25 cellular contexts compared by ENCODE assay signal in the genomic region with DNA sequence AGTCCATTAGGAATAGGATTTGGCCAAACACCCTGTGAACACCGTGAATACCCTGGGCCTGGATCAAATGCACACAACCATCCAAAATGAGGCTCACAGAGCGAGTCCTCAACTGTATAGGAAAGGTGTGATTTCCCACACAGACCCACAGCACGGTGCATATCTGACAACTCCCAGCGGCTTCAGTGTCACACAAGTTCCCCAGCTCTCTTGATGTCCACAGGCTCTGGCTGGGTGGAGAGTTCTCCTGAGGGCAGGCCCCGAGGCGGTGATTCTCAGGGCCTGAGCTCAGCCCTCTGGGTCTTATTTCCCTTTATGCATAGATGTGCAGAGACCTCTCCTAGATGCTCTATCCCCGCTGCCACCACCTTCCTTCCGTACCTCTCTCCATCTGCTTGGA.
"Had no signal": no experiment of that assay in that cellular context is flagged by ENCODE, and none has a peak within 500 bp of the region (broad histone marks: within the 10 kb centered on the region; RNA-seq: fewer than 3 reads in every experiment).

No MANE protein-coding gene starts in this region.

- H3K27ac Mint-ChIP-seq: activated naive CD4-positive, alpha-beta T cell treated with anti-CD3 and anti-CD28 coated beads, Interleukin-2, amount 50 U/mL, for 72 hours; activated T-cell treated with anti-CD3 and anti-CD28 coated beads, Interleukin-2, amount 50 U/mL, for 24 hours; activated T-helper 2 cell treated with anti-CD3 and anti-CD28 coated beads, Interferon-gamma antibody, Interleukin-2, Interleukin-4, amounts not matched to agents 10 μg/mL and 5 μg/mL and 100 μg/mL, durations not matched to agents 14 hours and 24 hours and 36 hours; natural killer cell treated with Interleukin-12 subunit alpha and Interleukin-12 subunit beta and Interleukin-15 and Interleukin-18, amount 100 ng/mL, for 72 hours; T-helper 1 cell treated with Interleukin-12 subunit alpha and Interleukin-12 subunit beta and Interleukin-4 antibody, amounts not matched to agents 30 μg/mL and 1 μg/mL, for 36 hours had no signal

- H3K27ac ChIP-seq: right lobe of liver, testis, WERI-Rb-1 had no signal

- H3K9me3 Mint-ChIP-seq: activated naive CD4-positive, alpha-beta T cell treated with anti-CD3 and anti-CD28 coated beads, Interleukin-2, amount 50 U/mL, for 72 hours; activated T-cell treated with anti-CD3 and anti-CD28 coated beads, Interleukin-2, amount 50 U/mL, for 24 hours; activated T-helper 2 cell treated with anti-CD3 and anti-CD28 coated beads, Interferon-gamma antibody, Interleukin-2, Interleukin-4, amounts not matched to agents 10 μg/mL and 5 μg/mL and 100 μg/mL, durations not matched to agents 14 hours and 24 hours and 36 hours; natural killer cell treated with Interleukin-12 subunit alpha and Interleukin-12 subunit beta and Interleukin-15 and Interleukin-18, amount 100 ng/mL, for 72 hours; T-helper 1 cell treated with Interleukin-12 subunit alpha and Interleukin-12 subunit beta and Interleukin-4 antibody, amounts not matched to agents 30 μg/mL and 1 μg/mL, for 36 hours had no signal

- H3K4me3 ChIP-seq: breast epithelium, lower lobe of right lung, right lobe of liver, testis, upper lobe of left lung had no signal

- H3K4me3 Mint-ChIP-seq: activated T-cell treated with anti-CD3 and anti-CD28 coated beads, Interleukin-2, amount 50 U/mL, for 24 hours; natural killer cell treated with Interleukin-12 subunit alpha and Interleukin-12 subunit beta and Interleukin-15 and Interleukin-18, amount 100 ng/mL, for 72 hours; T-helper 1 cell treated with Interleukin-12 subunit alpha and Interleukin-12 subunit beta and Interleukin-4 antibody, amounts not matched to agents 30 μg/mL and 1 μg/mL, for 36 hours had no signal

- DNase-seq: activated CD4-positive, alpha-beta T cell treated with anti-CD3 and anti-CD28 coated beads for 48 hours; activated CD4-positive, alpha-beta T cell treated with anti-CD3 and anti-CD28 coated beads, Interleukin-2, amount 50 U/mL, for 48 hours; activated CD8-positive, alpha-beta memory T cell treated with anti-CD3 and anti-CD28 coated beads, Interleukin-2, amount 50 U/mL, for 4 hours; activated naive CD4-positive, alpha-beta T cell; activated T-cell treated with anti-CD3 and anti-CD28 coated beads, Interleukin-2, amount 50 U/mL, for 24 hours; central memory CD4-positive, alpha-beta T cell; dermis blood vessel endothelial cell; effector CD4-positive, alpha-beta T cell; head of caudate nucleus; mesenchymal stem cell; stimulated activated CD4-positive, alpha-beta T cell treated with anti-CD3 and anti-CD28 coated beads, Interleukin-2, amount 100 ng/mL, for 48 hours; stimulated activated naive CD4-positive, alpha-beta T cell treated with Interleukin-2 at 50 U/mL for 16 hours; SW 1271; T-helper 9 cell; testis; WERI-Rb-1 had no signal

- H3K4me1 ChIP-seq: breast epithelium, testis had no signal

- ATAC-seq: activated CD4-positive, CD25-positive, alpha-beta regulatory T cell treated with anti-CD3 and anti-CD28 coated beads, Interleukin-2, amount 50 U/mL, for 24 hours; activated naive CD4-positive, alpha-beta T cell treated with anti-CD3 and anti-CD28 coated beads, Interleukin-2, amount 50 U/mL, for 72 hours; lower lobe of right lung; natural killer cell treated with Interleukin-12 subunit alpha and Interleukin-12 subunit beta and Interleukin-15 and Interleukin-18, amount 100 ng/mL, for 72 hours; right lobe of liver had no signal

- H3K36me3 Mint-ChIP-seq: activated naive CD4-positive, alpha-beta T cell treated with anti-CD3 and anti-CD28 coated beads, Interleukin-2, amount 50 U/mL, for 72 hours; natural killer cell treated with Interleukin-12 subunit alpha and Interleukin-12 subunit beta and Interleukin-15 and Interleukin-18, amount 100 ng/mL, for 72 hours had no signal

- H3K9me3 ChIP-seq: breast epithelium, lower lobe of right lung, right lobe of liver, testis, upper lobe of left lung had no signal

- H3K27me3 ChIP-seq: breast epithelium, right lobe of liver, testis, upper lobe of left lung had no signal

- H3K27me3 Mint-ChIP-seq: activated T-cell treated with anti-CD3 and anti-CD28 coated beads, Interleukin-2, amount 50 U/mL, for 24 hours; natural killer cell treated with Interleukin-12 subunit alpha and Interleukin-12 subunit beta and Interleukin-15 and Interleukin-18, amount 100 ng/mL, for 72 hours had no signal

- H3K36me3 ChIP-seq: breast epithelium, lower lobe of right lung, right lobe of liver, upper lobe of left lung, WERI-Rb-1 had no signal
